1 cellular context compared by ENCODE assay signal in the genomic region with DNA sequence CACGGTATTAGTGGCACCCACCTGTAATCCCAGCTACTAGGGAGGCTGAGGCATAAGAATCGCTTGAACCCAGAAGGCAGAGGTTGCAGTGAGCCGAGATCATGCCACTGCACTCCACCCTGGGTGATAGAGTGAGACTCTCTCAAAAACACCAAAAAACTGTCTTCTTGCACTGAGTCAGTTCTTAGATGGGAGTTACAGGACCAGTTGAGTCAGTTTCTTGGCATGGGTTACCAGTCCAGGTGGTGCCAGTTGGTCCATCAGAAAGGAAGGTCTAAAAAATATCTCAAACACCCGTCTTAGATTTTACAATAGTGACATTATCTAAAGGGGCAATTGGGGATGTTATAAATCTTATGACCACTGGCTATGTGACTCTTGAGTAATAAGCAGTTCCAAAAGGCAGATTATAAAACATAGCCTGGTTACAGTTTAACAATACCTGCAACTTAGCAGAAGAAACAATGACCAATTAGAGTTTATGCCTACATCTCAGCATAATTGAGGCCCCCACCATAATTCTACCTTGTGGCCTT.
TF ChIP-seq lines count a peak whose summit lies in the region.

No MANE protein-coding gene starts in this region.

TF ChIP-seq in SK-N-SH treated with all-trans-retinoic acid at 6 μM for 48 hours, 23 proteins besides CTCF, POLR2A, EP300 and RAD21 (continued from another document):
- TF ChIP-seq, protein P1, sequence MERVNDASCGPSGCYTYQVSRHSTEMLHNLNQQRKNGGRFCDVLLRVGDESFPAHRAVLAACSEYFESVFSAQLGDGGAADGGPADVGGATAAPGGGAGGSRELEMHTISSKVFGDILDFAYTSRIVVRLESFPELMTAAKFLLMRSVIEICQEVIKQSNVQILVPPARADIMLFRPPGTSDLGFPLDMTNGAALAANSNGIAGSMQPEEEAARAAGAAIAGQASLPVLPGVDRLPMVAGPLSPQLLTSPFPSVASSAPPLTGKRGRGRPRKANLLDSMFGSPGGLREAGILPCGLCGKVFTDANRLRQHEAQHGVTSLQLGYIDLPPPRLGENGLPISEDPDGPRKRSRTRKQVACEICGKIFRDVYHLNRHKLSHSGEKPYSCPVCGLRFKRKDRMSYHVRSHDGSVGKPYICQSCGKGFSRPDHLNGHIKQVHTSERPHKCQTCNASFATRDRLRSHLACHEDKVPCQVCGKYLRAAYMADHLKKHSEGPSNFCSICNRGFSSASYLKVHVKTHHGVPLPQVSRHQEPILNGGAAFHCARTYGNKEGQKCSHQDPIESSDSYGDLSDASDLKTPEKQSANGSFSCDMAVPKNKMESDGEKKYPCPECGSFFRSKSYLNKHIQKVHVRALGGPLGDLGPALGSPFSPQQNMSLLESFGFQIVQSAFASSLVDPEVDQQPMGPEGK (CRISPR knock-in tag; IDR thresholded peaks at IDR 0.05; ENCODE audit: borderline replicate concordance) = no peak
- no peak for TF ChIP-seq ZFP30 (CRISPR knock-in tag; IDR thresholded peaks at IDR 0.05)
- no peak for TF ChIP-seq TOX (CRISPR knock-in tag; IDR thresholded peaks at IDR 0.05; ENCODE audit: borderline replicate concordance)
TF ChIP-seq in SK-N-SH treated with all-trans-retinoic acid at 6 μM for 48 hours: peak in this region for 0.
